Comparison of ENCODE assay signal across 2 cellular contexts in genomic region chr14:95458459-95458858, GRCh38.
A peak's percentile ranks its signal among the peaks of the same experiment; 100 is the strongest.
TF ChIP-seq lines count a peak whose summit lies in the region.

No MANE protein-coding gene starts in this region.

TF ChIP-seq in HEK293, 187 proteins besides CTCF, POLR2A, EP300 and RAD21:
- TF ChIP-seq ZIC2 (tag by site-specific recombination; IDR thresholded peaks at IDR 0.05) (peak; percentile 65), REPIN1 (tag by site-specific recombination; IDR thresholded peaks at IDR 0.05; ENCODE audit: low read depth) (no peak)

TF ChIP-seq in H1, 55 proteins besides CTCF, POLR2A, EP300 and RAD21 (continued from another document):
- TF ChIP-seq SP4 (IDR thresholded peaks at IDR 0.05; ENCODE audit: low read length), result no peak
- TF ChIP-seq EZH2 (IDR thresholded peaks at IDR 0.05; ENCODE audit: low read depth, low read length, severe bottlenecking), result no peak
- no peak for TF ChIP-seq FOSL1 (IDR thresholded peaks at IDR 0.05; ENCODE audit: insufficient read depth, low read depth, low read length)
- no peak for TF ChIP-seq YY1 (IDR thresholded peaks at IDR 0.05; ENCODE audit: low read depth, low read length)
- no peak for TF ChIP-seq MAX (IDR thresholded peaks at IDR 0.05)
- no peak for TF ChIP-seq SIN3A (conservative IDR thresholded peaks at IDR 0.05 in 1 of 2, IDR thresholded peaks at IDR 0.05 in 1 of 2; ENCODE audit: low read depth in 1 of 2, low read length in 2 of 2)
- no peak for TF ChIP-seq SRF (IDR thresholded peaks at IDR 0.05; ENCODE audit: low read depth, low read length)
- no peak for TF ChIP-seq JUND (IDR thresholded peaks at IDR 0.05; ENCODE audit: low read length)
